ENCODE assay signal across 8 cellular contexts in the genomic region with DNA sequence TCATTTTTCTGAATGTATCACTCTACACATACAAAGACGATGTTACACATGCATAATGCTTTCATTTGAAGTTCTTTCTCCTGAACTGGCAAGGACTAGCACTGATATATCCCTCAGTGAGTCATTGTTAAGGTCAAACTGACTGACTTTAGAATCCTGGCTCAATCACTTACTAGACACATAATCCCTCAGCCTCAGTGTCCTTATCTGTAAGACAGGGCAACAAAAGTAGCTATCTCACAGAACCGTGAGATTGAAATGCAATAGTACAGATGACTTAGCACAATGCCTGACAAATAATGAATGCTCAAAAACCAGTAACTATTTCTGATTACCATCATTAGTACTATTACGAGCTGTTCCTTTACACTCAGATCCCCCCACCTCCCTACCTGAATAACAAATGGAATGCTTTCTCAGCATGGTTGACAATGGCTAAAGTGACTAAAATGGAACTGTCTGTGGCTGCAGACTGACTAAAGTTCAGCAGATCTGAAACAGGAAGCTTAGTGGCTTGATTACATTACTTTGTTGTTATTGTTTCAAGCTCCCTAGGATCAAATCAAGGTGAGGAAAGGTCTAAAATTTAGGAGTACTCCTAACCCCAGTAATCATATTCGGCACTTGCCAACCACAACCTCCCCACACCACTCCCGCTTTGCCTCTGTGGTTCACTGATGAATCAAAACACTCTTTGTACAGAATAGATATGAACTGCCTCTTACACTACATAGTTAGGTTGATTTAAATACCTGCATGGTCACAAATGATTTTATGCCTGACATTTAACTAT. TPM values are rescaled to one million over a fixed set of nuclear protein-coding genes. Genes with fewer than 3 reads are reported as not detected.
DNase-seq lines count a peak whose midpoint lies in the region; ATAC-seq and TF ChIP-seq lines count a peak whose summit lies in the region.

No MANE protein-coding gene starts in this region.

- H3K27me3 ChIP-seq in H7 (ENCODE audit: control insufficient read depth, insufficient read depth, low read length) (no peaks in the 10 kb centered on the region), hepatocyte (no peaks in the 10 kb centered on the region)

- H3K4me3 ChIP-seq in H7 (ENCODE audit: insufficient read depth, low read depth, low read length) = no peak overlapping the region
- H3K4me3 ChIP-seq in hepatocyte = no peak overlapping the region

- H4K20me1 ChIP-seq in hepatocyte (ENCODE audit: insufficient read depth, poor library complexity, severe bottlenecking) = no peaks in the 10 kb centered on the region

- DNase-seq in H7 = peak; percentile 20
- DNase-seq in RPMI7951 (ENCODE audit: low read depth) = peak; percentile 2
- DNase-seq in hepatocyte (ENCODE audit: low spot score) = peak; percentile 28
- no peak for DNase-seq in anterior cingulate cortex (lab: John Stamatoyannopoulos, UW)
- no peak for DNase-seq in COLO829 (ENCODE audit: low spot score)
- no peak for DNase-seq in NK-92 treated with Interleukin-12 subunit alpha and Interleukin-12 subunit beta, amount 100 ng/mL, for 24 hours (lab: John Stamatoyannopoulos, UW)
- no peak for DNase-seq in NCI-H187 treated with DMSO at 0.1 percent for 48 hours (lab: John Stamatoyannopoulos, UW)

- ATAC-seq in GM18867 (IDR thresholded peaks at IDR 0.05; ENCODE audit: unreplicated experiment) = peak; percentile 58

- H3K9me3 ChIP-seq in hepatocyte (ENCODE audit: low read depth) = no peaks in the 10 kb centered on the region

- TF ChIP-seq CTCF in hepatocyte (IDR thresholded peaks at IDR 0.05; ENCODE audit: poor library complexity) = no peak

- H3K36me3 ChIP-seq in H7 (replicated peaks; ENCODE audit: control insufficient read depth, insufficient read depth, low read length) = no peaks in the 10 kb centered on the region
- H3K36me3 ChIP-seq in hepatocyte (replicated peaks; ENCODE audit: insufficient read depth, low read depth) = no peaks in the 10 kb centered on the region

- no peaks in the 10 kb centered on the region for H3K9me2 ChIP-seq in hepatocyte (replicated peaks; ENCODE audit: insufficient read depth)

- H3K4me1 ChIP-seq in hepatocyte (ENCODE audit: insufficient read depth) = peaks cover 31% of the 10 kb centered on the region

- H3K27ac ChIP-seq in hepatocyte = peak overlapping the region; percentile 61

- H2AFZ ChIP-seq in hepatocyte = no peak overlapping the region

- H3K79me2 ChIP-seq in hepatocyte = no peaks in the 10 kb centered on the region

- peak overlapping the region; percentile 56 for H3K4me2 ChIP-seq in hepatocyte

- WGBS in hepatocyte (ENCODE audit: low lambda C conversion rate, missing lambda C conversion rate) = 66% methylated on average over 5 of the region's 5 CpGs

RNA-seq across cellular contexts. Expression of a gene that starts 35.8 kb away (rescaled TPM):
- 0.83 and 1.7 TPM in 2 replicates for total RNA-seq in H7 (2014; rRNA removed; shearing (Covaris generic))
- total RNA-seq in RPMI7951 (2014; rRNA removed; shearing (Covaris generic)) = 0.10 and 0.12 TPM in 2 replicates
- total RNA-seq in hepatocyte = 4.0 and 4.1 TPM in 2 replicates
- polyA plus RNA-seq in hepatocyte = 0.85 and 1.8 TPM in 2 replicates

RNA-seq across cellular contexts. Expression of a gene that starts 40.9 kb away (rescaled TPM):
- 7.8 and 11.6 TPM in 2 replicates for total RNA-seq in H7 (2014; rRNA removed; shearing (Covaris generic))
- 31.2 and 36.4 TPM in 2 replicates for total RNA-seq in RPMI7951 (2014; rRNA removed; shearing (Covaris generic))
- total RNA-seq in hepatocyte = 40.1 and 41.0 TPM in 2 replicates
- polyA plus RNA-seq in hepatocyte = 9.9 and 13.1 TPM in 2 replicates

Comparison
In these comparisons a context has a peak if more than half of its experiments do, and no peak if none do; other contexts are left out.
1. DNase-seq: peak in H7 (single experiment), RPMI7951 (single experiment) and hepatocyte (single experiment); none in anterior cingulate cortex (0 of 58), COLO829 (single experiment), NK-92 treated with Interleukin-12 subunit alpha and Interleukin-12 subunit beta, amount 100 ng/mL, for 24 hours (single experiment) and NCI-H187 treated with DMSO at 0.1 percent for 48 hours (single experiment).